33 cellular contexts compared by ENCODE assay signal in genomic region chr15:33329457-33329856, GRCh38. TPM values are rescaled to one million over a fixed set of nuclear protein-coding genes. Genes with fewer than 3 reads are reported as not detected.
"Had no signal": no experiment of that assay in that cellular context is flagged by ENCODE, and none has a peak within 500 bp of the region (broad histone marks: within the 10 kb centered on the region; RNA-seq: fewer than 3 reads in every experiment).

No MANE protein-coding gene starts in this region.

- H3K4me3 ChIP-seq: ascending aorta, cardiac muscle cell had no signal

- H3K4me1 ChIP-seq: ascending aorta had no signal

- H3K27ac ChIP-seq: ascending aorta, cardiac muscle cell, WERI-Rb-1 had no signal

- H3K27me3 ChIP-seq: ascending aorta had no signal

- FAIRE-seq: bronchial epithelial cell, TTC549 had no signal

- DNase-seq: activated CD4-positive, alpha-beta memory T cell treated with anti-CD3 and anti-CD28 coated beads, Interleukin-2, amount 10 ng/mL, durations not matched to agents 7 days and 5 days; activated CD4-positive, alpha-beta T cell treated with anti-CD3 and anti-CD28 coated beads for 1 hour; activated CD4-positive, alpha-beta T cell treated with anti-CD3 and anti-CD28 coated beads for 36 hours; activated CD4-positive, alpha-beta T cell treated with anti-CD3 and anti-CD28 coated beads for 48 hours; activated CD4-positive, alpha-beta T cell treated with anti-CD3 and anti-CD28 coated beads, Interleukin-2, amount 10 ng/mL, durations not matched to agents 7 days and 5 days; activated CD4-positive, alpha-beta T cell treated with anti-CD3 and anti-CD28 coated beads, Interleukin-2, amount 50 U/mL, for 48 hours; activated CD4-positive, CD25-positive, alpha-beta regulatory T cell; activated CD8-positive, alpha-beta memory T cell treated with anti-CD3 and anti-CD28 coated beads for 24 hours; activated CD8-positive, alpha-beta memory T cell treated with anti-CD3 and anti-CD28 coated beads, Interleukin-2, amount 10 ng/mL, durations not matched to agents 7 days and 5 days; activated CD8-positive, alpha-beta memory T cell treated with anti-CD3 and anti-CD28 coated beads, Interleukin-2, amount 50 U/mL, for 48 hours; activated CD8-positive, alpha-beta T cell treated with anti-CD3 and anti-CD28 coated beads, Interleukin-2, amount 10 ng/mL, durations not matched to agents 7 days and 5 days; activated effector memory CD4-positive, alpha-beta T cell treated with Interleukin-2 at 50 U/mL for 16 hours; activated gamma-delta T cell; activated naive CD4-positive, alpha-beta T cell treated with anti-CD3 and anti-CD28 coated beads, Interleukin-2, amount 10 ng/mL, durations not matched to agents 7 days and 5 days; activated naive CD4-positive, alpha-beta T cell treated with Interleukin-2 at 50 U/mL for 16 hours; activated naive CD8-positive, alpha-beta T cell treated with anti-CD3 and anti-CD28 coated beads, Interleukin-2, amount 10 ng/mL, durations not matched to agents 7 days and 5 days; activated naive CD8-positive, alpha-beta T cell treated with anti-CD3 and anti-CD28 coated beads, Interleukin-2, amount 50 U/mL, for 24 hours; activated T-cell treated with anti-CD3 and anti-CD28 coated beads, Interleukin-2, amount 50 U/mL, for 24 hours; activated T-cell treated with anti-CD3 and anti-CD28 coated beads, Interleukin-2, amount 50 U/mL, for 48 hours; amygdala; anterior cingulate cortex; caudate nucleus; cerebellar nuclear complex; T-helper 1 cell; T-helper 2 cell; T-helper 9 cell; WERI-Rb-1 had no signal

- ATAC-seq: activated CD4-positive, alpha-beta T cell treated with anti-CD3 and anti-CD28 coated beads for 36 hours; activated CD4-positive, CD25-positive, alpha-beta regulatory T cell treated with anti-CD3 and anti-CD28 coated beads, Interleukin-2, amount 50 U/mL, for 24 hours; activated CD8-positive, alpha-beta memory T cell treated with anti-CD3 and anti-CD28 coated beads, Interleukin-2, amount 10 ng/mL, durations not matched to agents 7 days and 5 days; activated CD8-positive, alpha-beta T cell treated with anti-CD3 and anti-CD28 coated beads, Interleukin-2, amount 10 ng/mL, durations not matched to agents 7 days and 5 days; activated naive CD8-positive, alpha-beta T cell treated with anti-CD3 and anti-CD28 coated beads, Interleukin-2, amount 50 U/mL, for 24 hours; WTC11 had no signal

- H3K36me3 ChIP-seq: ascending aorta, cardiac muscle cell, WERI-Rb-1 had no signal

RNA-seq across cellular contexts. Expression of gene RYR3, which starts 18.7 kb away (rescaled TPM):
- total RNA-seq: activated CD4-positive, alpha-beta memory T cell treated with anti-CD3 and anti-CD28 coated beads, Interleukin-2, amount 10 ng/mL, durations not matched to agents 7 days and 5 days; activated CD4-positive, alpha-beta T cell treated with anti-CD3 and anti-CD28 coated beads for 36 hours; activated CD4-positive, alpha-beta T cell treated with anti-CD3 and anti-CD28 coated beads, Interleukin-2, amount 10 ng/mL, durations not matched to agents 7 days and 5 days; activated CD8-positive, alpha-beta memory T cell treated with anti-CD3 and anti-CD28 coated beads, Interleukin-2, amount 10 ng/mL, durations not matched to agents 7 days and 5 days; activated CD8-positive, alpha-beta T cell treated with anti-CD3 and anti-CD28 coated beads, Interleukin-2, amount 10 ng/mL, durations not matched to agents 7 days and 5 days; activated naive CD8-positive, alpha-beta T cell treated with anti-CD3 and anti-CD28 coated beads, Interleukin-2, amount 10 ng/mL, durations not matched to agents 7 days and 5 days had no signal
